25 cellular contexts compared by ENCODE assay signal in genomic region chr13:111511805-111512504, GRCh38.
A peak's percentile ranks its signal among the peaks of the same experiment; 100 is the strongest.
DNase-seq lines count a peak whose midpoint lies in the region; ATAC-seq, FAIRE-seq and TF ChIP-seq lines count a peak whose summit lies in the region.
"Had no signal": no experiment of that assay in that cellular context is flagged by ENCODE, and none has a peak within 500 bp of the region (broad histone marks: within the 10 kb centered on the region; RNA-seq: fewer than 3 reads in every experiment).

No MANE protein-coding gene starts in this region.

- H3K56ac ChIP-seq in H1 (replicated peaks; ENCODE audit: insufficient read length, low read depth, low read length): no peak overlapping the region

- H3K18ac ChIP-seq in H1 (ENCODE audit: extremely low read depth, low read length): no peak overlapping the region
- peak overlapping the region; percentile 58 for H3K18ac ChIP-seq in neuronal stem cell (ENCODE audit: low read length)

- 83% methylated on average over 29 of the region's 29 CpGs for WGBS in right cardiac atrium
- WGBS in H1 (ENCODE audit: extremely low coverage in 1 of 2, insufficient coverage in 1 of 2, insufficient read length in 1 of 2, insufficient replicate concordance in 2 of 2, low coverage in 1 of 2, low lambda C conversion rate in 2 of 2, missing lambda C conversion rate in 1 of 2), 2 experiments: 89% methylated on average over 29 of the region's 29 CpGs; no CpG with 5 or more reads in 1 of the 2 experiments
- WGBS in neuronal stem cell (ENCODE audit: extremely low coverage in 2 of 2, insufficient read length in 2 of 2, insufficient replicate concordance in 1 of 2), 2 donors: no CpG with 5 or more reads among the region's 29 CpGs

- CTCF ChIA-PET in H1 (lab: Charles Lee; ENCODE audit: partially characterized antibody): interaction anchor here (1.2 kb wide), 1 partner anchor 29 kb away, joined by 4 read pairs; no protein-coding TSS in a partner anchor

- H3K9ac ChIP-seq in H1 (replicated peaks in 1 of 4; ENCODE audit: extremely low read depth in 1 of 4, low read depth in 3 of 4, low read length in 3 of 4) (no peak overlapping the region), neuronal stem cell (ENCODE audit: low read depth, low read length, poor library complexity) (peak overlapping the region; percentile 32)
- H3K9ac ChIP-seq: BLaER1, KMS-11 had no signal

- H3K9me3 Mint-ChIP-seq in stimulated activated memory B cell treated with anti-CD40 and anti-IgM and Interleukin-4, amounts not matched to agents 10 μg/mL and 1 μg/mL and 100 μg/mL, for 72 hours: peaks cover 3% of the 10 kb centered on the region
- H3K9me3 Mint-ChIP-seq: CD4-positive, alpha-beta T cell; GM23338 had no signal

- H2AK5ac ChIP-seq in H1 (ENCODE audit: low read depth, low read length) (peak overlapping the region; percentile 71; the same call in 1 of the 2 replicates), neuronal stem cell (ENCODE audit: low read depth, low read length) (peak overlapping the region; percentile 85)

- H3K4me3 Mint-ChIP-seq in stimulated activated memory B cell treated with anti-CD40 and anti-IgM and Interleukin-4, amounts not matched to agents 10 μg/mL and 1 μg/mL and 100 μg/mL, for 72 hours: no peak overlapping the region
- H3K4me3 Mint-ChIP-seq: CD4-positive, alpha-beta T cell; GM23338 had no signal

- H2BK120ac ChIP-seq in H1 (replicated peaks; ENCODE audit: low read depth, low read length) (no peak overlapping the region), neuronal stem cell (ENCODE audit: low read depth, low read length) (no peak overlapping the region)

- peak overlapping the region; percentile 91 for H4K91ac ChIP-seq in H1 (replicated peaks; ENCODE audit: insufficient read length, low read length)
- peak overlapping the region; percentile 42 for H4K91ac ChIP-seq in neuronal stem cell (ENCODE audit: low read depth, low read length, poor library complexity)

- H3K9me3 ChIP-seq in right cardiac atrium (ENCODE audit: control insufficient read depth, low read length) (no peaks in the 10 kb centered on the region), H1 (ENCODE audit: insufficient read depth in 2 of 2, low read depth in 1 of 2, low read length in 1 of 2) (no peaks in the 10 kb centered on the region), neuronal stem cell (replicated peaks in 1 of 2; ENCODE audit: control insufficient read depth in 2 of 2, insufficient read depth in 1 of 2, low read depth in 1 of 2, low read length in 2 of 2) (no peaks in the 10 kb centered on the region)
- H3K9me3 ChIP-seq: BLaER1, Caco-2, SJCRH30 had no signal

- no peak overlapping the region for H2AFZ ChIP-seq in H1 (ENCODE audit: low read length)
- H2AFZ ChIP-seq in neuronal stem cell (ENCODE audit: low read length): no peak overlapping the region
- H2AFZ ChIP-seq: GM23338 had no signal

- H4K20me1 ChIP-seq in H1 (replicated peaks in 1 of 2; ENCODE audit: control insufficient read depth in 1 of 2, insufficient read depth in 2 of 2, low read length in 2 of 2): peaks cover 0 to 4% of the 10 kb centered on the region in 2 experiments
- H4K20me1 ChIP-seq: BLaER1 had no signal

- intact Hi-C loops in cardiac septum (cut with DNase I) (no loop called here), right cardiac atrium (cut with DNase I) (no loop called here)

- H3K36me3 Mint-ChIP-seq in stimulated activated memory B cell treated with anti-CD40 and anti-IgM and Interleukin-4, amounts not matched to agents 10 μg/mL and 1 μg/mL and 100 μg/mL, for 72 hours: no peaks in the 10 kb centered on the region

- no peak for TF ChIP-seq POLR2A in H1 (IDR thresholded peaks at IDR 0.05; ENCODE audit: control extremely low read depth in 1 of 2, low read depth in 2 of 2, low read length in 2 of 2)

- DNase-seq in cardiac septum (ENCODE audit: low spot score) (peak; percentile 69), right cardiac atrium (no peak), H1 (ENCODE audit: low read depth in 1 of 2, low spot score in 2 of 2) (no peak), neuronal stem cell (ENCODE audit: low spot score) (no peak), DMS 273 (lab: John Stamatoyannopoulos, UW; ENCODE audit: unreplicated experiment) (no peak), hippocampal formation (lab: John Stamatoyannopoulos, UW) (no peak)
- no peak for DNase-seq in activated T-cell treated with anti-CD3 and anti-CD28 coated beads, Interleukin-2, amount 50 U/mL, for 48 hours
- DNase-seq: ACHN; Caco-2; CD4-positive, alpha-beta T cell; DND-41; IMR-90; NCI-H1105 treated with DMSO at 0.1 percent for 48 hours; NCI-H2029 treated with DMSO at 0.1 percent for 48 hours; NCI-H226; NCI-H510A treated with DMSO at 0.1 percent for 48 hours; NCI-H774; NK-92 treated with Interleukin-12 subunit alpha and Interleukin-12 subunit beta, amount 100 ng/mL, for 24 hours; SJCRH30 had no signal

- H4K5ac ChIP-seq in H1 (ENCODE audit: insufficient read length, low read depth, low read length): no peak overlapping the region

- peaks cover 5% of the 10 kb centered on the region; the same call in 1 of the 2 replicates for H3K23me2 ChIP-seq in H1 (ENCODE audit: low read depth, low read length)

- H3K23ac ChIP-seq in H1 (ENCODE audit: insufficient read length): no peak overlapping the region
- H3K23ac ChIP-seq in neuronal stem cell (ENCODE audit: low read depth, low read length, poor library complexity): peak overlapping the region; percentile 86

- H3K4me3 ChIP-seq in right cardiac atrium (ENCODE audit: low read length) (no peak overlapping the region), H1 (ENCODE audit: extremely low read depth in 1 of 4, insufficient read depth in 2 of 4, low read depth in 3 of 4, low read length in 4 of 4) (no peak overlapping the region), neuronal stem cell (ENCODE audit: low read length in 2 of 2) (no peak overlapping the region)
- H3K4me3 ChIP-seq: BLaER1, GM23338, SJCRH30 had no signal

- no peak for FAIRE-seq in H1 (lab: Jason Lieb, UNC)

- no peak for ATAC-seq in right cardiac atrium
- peak; percentile 9 for ATAC-seq in stimulated activated memory B cell treated with anti-CD40 and anti-IgM and Interleukin-4, amounts not matched to agents 10 μg/mL and 1 μg/mL and 100 μg/mL, for 72 hours
- ATAC-seq: GM23338, HCT116 had no signal

- no peaks in the 10 kb centered on the region for H3K79me1 ChIP-seq in H1 (ENCODE audit: low read depth, low read length)
- peaks cover 2% of the 10 kb centered on the region for H3K79me1 ChIP-seq in neuronal stem cell (ENCODE audit: low read depth, low read length)

- no peaks in the 10 kb centered on the region for H3K27me3 ChIP-seq in right cardiac atrium (ENCODE audit: control insufficient read depth, insufficient read depth)
- no peaks in the 10 kb centered on the region for H3K27me3 ChIP-seq in H1 (replicated peaks in 1 of 4; ENCODE audit: control insufficient read depth in 3 of 4, extremely low read depth in 1 of 4, insufficient read depth in 3 of 4, low read length in 3 of 4)
- H3K27me3 ChIP-seq in neuronal stem cell (ENCODE audit: control insufficient read depth in 3 of 3, insufficient read depth in 3 of 3, low read depth in 1 of 3, low read length in 3 of 3): peaks cover 0 to 3% (median 0%) of the 10 kb centered on the region in 3 experiments
- H3K27me3 ChIP-seq: BLaER1, SJCRH30 had no signal

- H3K27me3 Mint-ChIP-seq in stimulated activated memory B cell treated with anti-CD40 and anti-IgM and Interleukin-4, amounts not matched to agents 10 μg/mL and 1 μg/mL and 100 μg/mL, for 72 hours: peaks cover 16% of the 10 kb centered on the region

- no peak for TF ChIP-seq CTCF in H1 (IDR thresholded peaks at IDR 0.05; ENCODE audit: control extremely low read depth in 1 of 3, insufficient read depth in 1 of 3, low read depth in 1 of 3, low read length in 3 of 3)

- 0 out of 2 replicates have a peak overlapping the region, but pooled peaks have one; percentile 19 for H4K8ac ChIP-seq in H1 (ENCODE audit: extremely low read depth, insufficient read depth, low read length)
- peak overlapping the region; percentile 45 for H4K8ac ChIP-seq in neuronal stem cell (ENCODE audit: low read depth, low read length)

- H2BK20ac ChIP-seq in H1 (ENCODE audit: low read length): 0 out of 2 replicates have a peak overlapping the region, but pooled peaks have one; percentile 32

- H2BK12ac ChIP-seq in H1 (ENCODE audit: low read depth, low read length) (peak overlapping the region; percentile 56), neuronal stem cell (ENCODE audit: low read length) (peak overlapping the region; percentile 77)

- no peak overlapping the region for H2BK15ac ChIP-seq in H1 (ENCODE audit: low read length)
- H2BK15ac ChIP-seq in neuronal stem cell (ENCODE audit: low read length): peak overlapping the region; percentile 91

- TF ChIP-seq EP300 in H1 (IDR thresholded peaks at IDR 0.05; ENCODE audit: borderline replicate concordance in 1 of 2, low read depth in 2 of 2, low read length in 2 of 2): no peak

- H3K4me1 ChIP-seq in right cardiac atrium (ENCODE audit: control insufficient read depth, insufficient read depth, low read length) (no peaks in the 10 kb centered on the region), H1 (replicated peaks in 1 of 4; ENCODE audit: control insufficient read depth in 3 of 4, insufficient read depth in 4 of 4, low read length in 3 of 4) (no peaks in the 10 kb centered on the region; a peak in 1 of 7 replicates), neuronal stem cell (ENCODE audit: control insufficient read depth in 2 of 2, insufficient read depth in 1 of 2, low read depth in 1 of 2, low read length in 2 of 2) (peaks cover 0 to 5% of the 10 kb centered on the region in 2 donors)
- H3K4me1 ChIP-seq: Caco-2, SJCRH30 had no signal

- H3K27ac ChIP-seq in right cardiac atrium (ENCODE audit: low read length): no peak overlapping the region
- H3K27ac ChIP-seq in H1 (ENCODE audit: low read depth, low read length): no peak overlapping the region
- H3K27ac ChIP-seq in neuronal stem cell (replicated peaks; ENCODE audit: low read length): no peak overlapping the region
- H3K27ac ChIP-seq: 22Rv1, BLaER1, KMS-11, SJCRH30 had no signal

- H3K79me2 ChIP-seq in H1 (ENCODE audit: control insufficient read depth in 1 of 2, insufficient read depth in 2 of 2, low read length in 2 of 2): no peaks in the 10 kb centered on the region

- H3K4me2 ChIP-seq in H1 (ENCODE audit: insufficient read depth in 1 of 2, low read depth in 2 of 2, low read length in 2 of 2) (no peak overlapping the region), neuronal stem cell (ENCODE audit: insufficient read depth, low read length, poor library complexity, severe bottlenecking) (no peak overlapping the region)
- H3K4me2 ChIP-seq: BLaER1, GM23338, KMS-11 had no signal

- H2BK5ac ChIP-seq in H1 (ENCODE audit: low read depth, low read length): 0 out of 2 replicates have a peak overlapping the region, but pooled peaks have one; percentile 9
- peak overlapping the region; percentile 73 for H2BK5ac ChIP-seq in neuronal stem cell (ENCODE audit: low read length)

- H3K27ac Mint-ChIP-seq in stimulated activated memory B cell treated with anti-CD40 and anti-IgM and Interleukin-4, amounts not matched to agents 10 μg/mL and 1 μg/mL and 100 μg/mL, for 72 hours: no peak overlapping the region
- H3K27ac Mint-ChIP-seq: CD4-positive, alpha-beta T cell; GM23338 had no signal

- H3K14ac ChIP-seq in H1 (ENCODE audit: insufficient read length) (no peak overlapping the region), neuronal stem cell (ENCODE audit: low read length) (no peak overlapping the region)

- no peak overlapping the region for H3K4ac ChIP-seq in H1 (replicated peaks; ENCODE audit: insufficient read length, low read depth, low read length)
- no peak overlapping the region for H3K4ac ChIP-seq in neuronal stem cell (ENCODE audit: low read length)

- POLR2A ChIA-PET in H1 (lab: Charles Lee; ENCODE audit: partially characterized antibody): no interaction called here

- no peaks in the 10 kb centered on the region for H3K36me3 ChIP-seq in H1 (ENCODE audit: control insufficient read depth in 2 of 4, insufficient read depth in 4 of 4, low read length in 3 of 4)
- H3K36me3 ChIP-seq in neuronal stem cell (replicated peaks in 1 of 2; ENCODE audit: control insufficient read depth in 2 of 2, insufficient read depth in 2 of 2, low read length in 2 of 2): peaks cover 0 to 2% of the 10 kb centered on the region in 2 donors
- H3K36me3 ChIP-seq: BLaER1, SJCRH30 had no signal

- TF ChIP-seq RAD21 in H1 (IDR thresholded peaks at IDR 0.05 in 1 of 2, conservative IDR thresholded peaks at IDR 0.05 in 1 of 2; ENCODE audit: low read depth in 2 of 2, low read length in 2 of 2): no peak

- H3K4me1 Mint-ChIP-seq in stimulated activated memory B cell treated with anti-CD40 and anti-IgM and Interleukin-4, amounts not matched to agents 10 μg/mL and 1 μg/mL and 100 μg/mL, for 72 hours: no peaks in the 10 kb centered on the region
